1 cellular context compared by ENCODE assay signal in genomic region chr14:70808023-70808401, GRCh38.
TF ChIP-seq lines count a peak whose summit lies in the region.

No MANE protein-coding gene starts in this region.

TF ChIP-seq in GM12878, 131 proteins besides CTCF, POLR2A, EP300 and RAD21:
- TF ChIP-seq ZNF592 (IDR thresholded peaks at IDR 0.05): no peak
- 0 out of 2 replicates have a peak, but pooled peaks have one; percentile 45 for TF ChIP-seq MXI1 (IDR thresholded peaks at IDR 0.05; ENCODE audit: low read depth, low read length)
- TF ChIP-seq RBBP5 (conservative IDR thresholded peaks at IDR 0.05): no peak
- 0 out of 2 replicates have a peak, but pooled peaks have one; percentile 32 for TF ChIP-seq YY1 (IDR thresholded peaks at IDR 0.05; ENCODE audit: low read depth, low read length)
